In genomic region chr10:114897593-114897992, GRCh38 we compare ENCODE assay signal across 35 cellular contexts. TPM values are rescaled to one million over a fixed set of nuclear protein-coding genes. Genes with fewer than 3 reads are reported as not detected.
DNase-seq lines count a peak whose midpoint lies in the region; ATAC-seq, FAIRE-seq and TF ChIP-seq lines count a peak whose summit lies in the region.
"Had no signal": no experiment of that assay in that cellular context is flagged by ENCODE, and none has a peak within 500 bp of the region (broad histone marks: within the 10 kb centered on the region; RNA-seq: fewer than 3 reads in every experiment).

No MANE protein-coding gene starts in this region.

- H3K9me3 ChIP-seq in HepG2 (ENCODE audit: low read length) (no peaks in the 10 kb centered on the region), right lobe of liver (no peaks in the 10 kb centered on the region), RWPE2 (ENCODE audit: severe bottlenecking) (no peaks in the 10 kb centered on the region), esophagus muscularis mucosa (no peaks in the 10 kb centered on the region)
- H3K9me3 ChIP-seq: A549; BE2C; BLaER1; BLaER1 treated with 17β-estradiol and CSF1 and Interleukin-3, amounts not matched to agents 10 nM and 100 nM; Caco-2 had no signal

- H3K36me3 ChIP-seq in HepG2 (replicated peaks in 1 of 2; ENCODE audit: control insufficient read depth in 1 of 2, insufficient read depth in 2 of 2, low read length in 2 of 2) = no peaks in the 10 kb centered on the region
- H3K36me3 ChIP-seq in right lobe of liver = no peaks in the 10 kb centered on the region
- H3K36me3 ChIP-seq in RWPE2 (ENCODE audit: low read depth) = no peaks in the 10 kb centered on the region
- H3K36me3 ChIP-seq in esophagus muscularis mucosa = no peaks in the 10 kb centered on the region
- H3K36me3 ChIP-seq: BE2C; BLaER1; BLaER1 treated with 17β-estradiol and CSF1 and Interleukin-3, amounts not matched to agents 10 nM and 100 nM had no signal

- intact Hi-C loops in HepG2 (cut with micrococcal nuclease; ENCODE audit: unreplicated experiment) = no loop called here
- intact Hi-C loops in right lobe of liver (cut with DNase I) = no loop called here
- intact Hi-C loops in esophagus muscularis mucosa (cut with DNase I) = no loop called here

- ATAC-seq in HepG2 (no peak), right lobe of liver (no peak), RWPE2 (ENCODE audit: low read depth) (no peak), HG02763 (IDR thresholded peaks at IDR 0.05; ENCODE audit: unreplicated experiment) (no peak)
- ATAC-seq: A549; CD8-positive, alpha-beta T cell had no signal

- H3K9ac ChIP-seq in HepG2 (ENCODE audit: insufficient read depth, low read depth, low read length) = no peak overlapping the region
- H3K9ac ChIP-seq: BLaER1; BLaER1 treated with 17β-estradiol and CSF1 and Interleukin-3, amounts not matched to agents 10 nM and 100 nM had no signal

- POLR2A ChIA-PET in HepG2 (lab: Yijun Ruan, JAX) = no interaction called here

- no peak for FAIRE-seq in HepG2 (lab: Jason Lieb, UNC)
- FAIRE-seq: A204.1, A549, D721Med had no signal

- H3K4me2 ChIP-seq in HepG2 (ENCODE audit: low read depth, low read length) = no peak overlapping the region
- H3K4me2 ChIP-seq: A549; BLaER1; BLaER1 treated with 17β-estradiol and CSF1 and Interleukin-3, amounts not matched to agents 10 nM and 100 nM had no signal

- no peaks in the 10 kb centered on the region for H3K79me2 ChIP-seq in HepG2 (ENCODE audit: insufficient read depth, low read length)

- H2AFZ ChIP-seq in HepG2 (ENCODE audit: low read length) = no peak overlapping the region

- H3K27ac ChIP-seq in HepG2 (ENCODE audit: extremely low read length, insufficient read depth, low read length) (no peak overlapping the region), right lobe of liver (no peak overlapping the region), RWPE2 (ENCODE audit: poor library complexity, severe bottlenecking) (peak overlapping the region; percentile 59), esophagus muscularis mucosa (replicated peaks in 1 of 4) (no peak overlapping the region)
- H3K27ac ChIP-seq: 22Rv1; A549; BLaER1; BLaER1 treated with 17β-estradiol and CSF1 and Interleukin-3, amounts not matched to agents 10 nM and 100 nM; C4-2B had no signal

- no peak for TF ChIP-seq EP300 in HepG2 (IDR thresholded peaks at IDR 0.05; ENCODE audit: low read depth in 2 of 2, low read length in 2 of 2)
- TF ChIP-seq EP300 in HepG2 (CRISPR knock-in tag; IDR thresholded peaks at IDR 0.05; ENCODE audit: borderline replicate concordance) = no peak
- no peak for TF ChIP-seq EP300 in esophagus muscularis mucosa (IDR thresholded peaks at IDR 0.05)

- DNase-seq in HepG2 (ENCODE audit: low spot score) (no peak), right lobe of liver (no peak), NB4 (ENCODE audit: low read depth) (peak; percentile 14), RWPE2 (ENCODE audit: low spot score) (no peak), esophagus muscularis mucosa (ENCODE audit: extremely low spot score) (peak; percentile 55), NCI-H1105 treated with DMSO at 0.1 percent for 48 hours (lab: John Stamatoyannopoulos, UW) (no peak), nucleus accumbens (lab: John Stamatoyannopoulos, UW) (no peak)
- DNase-seq: 8988T; ACHN; AML-193; BE2C; C1 segment of cervical spinal cord; Caco-2; Calu3; CD4-positive, alpha-beta memory T cell; CD4-positive, alpha-beta T cell; CD4-positive, CD25-positive, alpha-beta regulatory T cell; CD8-positive, alpha-beta memory T cell; CD8-positive, alpha-beta T cell; COR-L47; DMS 273 treated with DMSO at 0.1 percent for 48 hours; DMS153; DMS53; DMS79; DMS79 treated with DMSO at 0.1 percent for 48 hours; DND-41; EL had no signal

- H3K4me1 ChIP-seq in HepG2 (ENCODE audit: insufficient read depth, low read length) (no peaks in the 10 kb centered on the region), right lobe of liver (no peaks in the 10 kb centered on the region), RWPE2 (ENCODE audit: insufficient read depth, poor library complexity, severe bottlenecking) (peaks cover 9% of the 10 kb centered on the region), esophagus muscularis mucosa (no peaks in the 10 kb centered on the region)
- H3K4me1 ChIP-seq: BE2C, BLaER1 had no signal

- CTCF ChIA-PET in HepG2 (lab: Yijun Ruan, JAX; ENCODE audit: low intra/inter-chr PET ratio, low total read pairs) = no interaction called here

- WGBS in HepG2 (ENCODE audit: low lambda C conversion rate) = 58% methylated on average over 3 of the region's 3 CpGs
- 71% methylated on average over 3 of the region's 3 CpGs for WGBS in right lobe of liver (ENCODE audit: insufficient coverage, low coverage, low lambda C conversion rate, missing lambda C conversion rate)
- 89% methylated on average over 3 of the region's 3 CpGs for WGBS in esophagus muscularis mucosa

- H3K4me3 ChIP-seq in HepG2 (replicated peaks in 1 of 3; ENCODE audit: insufficient read depth in 1 of 3, low read depth in 2 of 3, low read length in 3 of 3) (no peak overlapping the region), right lobe of liver (no peak overlapping the region), NB4 (ENCODE audit: low read depth, low read length) (no peak overlapping the region), RWPE2 (ENCODE audit: severe bottlenecking) (no peak overlapping the region), esophagus muscularis mucosa (no peak overlapping the region)
- H3K4me3 ChIP-seq: A549; BLaER1; BLaER1 treated with 17β-estradiol and CSF1 and Interleukin-3, amounts not matched to agents 10 nM and 100 nM had no signal

- in situ Hi-C loops in HepG2 (cut with HindIII; ENCODE audit: extremely low pct_ligation_motif_present, low pct_unique_long_range_greater_than_20kb) = no loop called here

- TF ChIP-seq POLR2A in HepG2 (IDR thresholded peaks at IDR 0.05; ENCODE audit: insufficient read depth in 1 of 2, low read depth in 2 of 2, low read length in 2 of 2) = no peak
- no peak for TF ChIP-seq POLR2A in right lobe of liver (IDR thresholded peaks at IDR 0.05)
- TF ChIP-seq POLR2A in NB4 (IDR thresholded peaks at IDR 0.05; ENCODE audit: extremely low read depth, insufficient read length) = no peak
- TF ChIP-seq POLR2A in esophagus muscularis mucosa (IDR thresholded peaks at IDR 0.05; ENCODE audit: low read depth) = no peak

- TF ChIP-seq CTCF in HepG2 (CRISPR knock-in tag; IDR thresholded peaks at IDR 0.05) (no peak), right lobe of liver (IDR thresholded peaks at IDR 0.05) (no peak), NB4 (IDR thresholded peaks at IDR 0.05; ENCODE audit: low read depth, low read length) (no peak), RWPE2 (IDR thresholded peaks at IDR 0.05; ENCODE audit: poor library complexity, severe bottlenecking) (no peak), esophagus muscularis mucosa (IDR thresholded peaks at IDR 0.05) (no peak)

- TF ChIP-seq RAD21 in HepG2 (CRISPR knock-in tag; IDR thresholded peaks at IDR 0.05) = no peak

- no TSS peak for BruUV-seq in HepG2 (replicated peaks; lab: Mats Ljungman, UMichigan)

- no peaks in the 10 kb centered on the region; a peak in 1 of 5 replicates for H3K27me3 ChIP-seq in HepG2 (ENCODE audit: control insufficient read depth in 1 of 2, insufficient read depth in 2 of 2, low read length in 2 of 2)
- no peaks in the 10 kb centered on the region for H3K27me3 ChIP-seq in right lobe of liver
- no peaks in the 10 kb centered on the region for H3K27me3 ChIP-seq in RWPE2 (ENCODE audit: insufficient read depth, poor library complexity, severe bottlenecking)
- no peaks in the 10 kb centered on the region for H3K27me3 ChIP-seq in esophagus muscularis mucosa
- H3K27me3 ChIP-seq: BE2C; BLaER1; BLaER1 treated with 17β-estradiol and CSF1 and Interleukin-3, amounts not matched to agents 10 nM and 100 nM had no signal

- no peaks in the 10 kb centered on the region for H4K20me1 ChIP-seq in HepG2 (ENCODE audit: insufficient read depth, low read length)
- H4K20me1 ChIP-seq: BLaER1; BLaER1 treated with 17β-estradiol and CSF1 and Interleukin-3, amounts not matched to agents 10 nM and 100 nM had no signal

RNA-seq across cellular contexts. Expression of gene TRUB1, which starts 40.4 kb away (rescaled TPM):
- total RNA-seq in HepG2 (2016; rRNA removed; fragmentation: Illumina TruSeq; extraction: Trizol) = 38.9 and 47.8 TPM in 2 replicates
- total RNA-seq in HepG2 (2016; cell fraction: cytosol; rRNA removed; fragmentation: Illumina TruSeq; extraction: Trizol; ENCODE audit: low read depth) = 2.5 and 2.9 TPM in 2 replicates
- 38.5 and 51.1 TPM in 2 replicates for total RNA-seq in HepG2 (2016; cell fraction: insoluble cytoplasmic fraction; rRNA removed; fragmentation: Illumina TruSeq; extraction: Trizol)
- total RNA-seq in HepG2 (2016; cell fraction: membrane; rRNA removed; fragmentation: Illumina TruSeq; extraction: Trizol) = 12.8 and 13.5 TPM in 2 replicates
- 35.4 and 36.2 TPM in 2 replicates for total RNA-seq in HepG2 (2016; cell fraction: nucleus; rRNA removed; fragmentation: Illumina TruSeq; extraction: Trizol)
- polyA plus RNA-seq in HepG2 (2011; rRNA removed) = 7.6 and 10.6 TPM in 2 replicates
- polyA plus RNA-seq in HepG2 (2011; cell fraction: cytosol; rRNA removed) = 5.2 and 6.9 TPM in 2 replicates
- polyA plus RNA-seq in HepG2 (2011; cell fraction: nucleus; rRNA removed) = 3.8 and 4.5 TPM in 2 replicates
- polyA plus RNA-seq in HepG2 (2012) = 11.2 and 14.2 TPM in 2 replicates
- 1.5 and 1.6 TPM in 2 replicates for polyA plus RNA-seq in HepG2 (2016; cell fraction: cytosol; fragmentation: Illumina TruSeq; extraction: Trizol; ENCODE audit: low read depth)
- 38.6 and 40.0 TPM in 2 replicates for polyA plus RNA-seq in HepG2 (2016; cell fraction: insoluble cytoplasmic fraction; fragmentation: Illumina TruSeq; extraction: Trizol; ENCODE audit: low read depth)
- 6.5 and 7.2 TPM in 2 replicates for polyA plus RNA-seq in HepG2 (2016; cell fraction: membrane; fragmentation: Illumina TruSeq; extraction: Trizol; ENCODE audit: low read depth)
- 27.4 and 33.2 TPM in 2 replicates for polyA plus RNA-seq in HepG2 (2016; cell fraction: nucleus; fragmentation: Illumina TruSeq; extraction: Trizol; ENCODE audit: insufficient read depth, low read depth)
- 4.4 and 6.8 TPM in 2 replicates for polyA minus RNA-seq in HepG2 (2011; rRNA and poly(A)+ RNA removed; ENCODE audit: low replicate concordance)
- polyA minus RNA-seq in HepG2 (2011; cell fraction: cytosol; rRNA and poly(A)+ RNA removed) = 9.9 and 12.8 TPM in 2 replicates
- polyA minus RNA-seq in HepG2 (2011; cell fraction: nucleus; rRNA and poly(A)+ RNA removed) = 26.3 and 32.0 TPM in 2 replicates
- 10 to 100 TPM in 1 of 6 experiments, 1 to 10 TPM in 5; 6.7 to 12.5 (median 8.7) TPM for total RNA-seq in right lobe of liver
- 10 to 100 TPM in 2 of 4 donors, 1 to 10 TPM in 2; 8.6 to 11.6 (median 10.0) TPM for total RNA-seq in esophagus muscularis mucosa

Comparison
In these comparisons a context has a peak if more than half of its experiments do, and no peak if none do; other contexts are left out.
1. DNase-seq: peak in NB4 (single experiment) and esophagus muscularis mucosa (single experiment); none in HepG2 (single experiment), right lobe of liver (0 of 3), RWPE2 (single experiment), NCI-H1105 treated with DMSO at 0.1 percent for 48 hours (single experiment) and nucleus accumbens (0 of 56).